Comparison of ENCODE assay signal across 13 cellular contexts in the genomic region with DNA sequence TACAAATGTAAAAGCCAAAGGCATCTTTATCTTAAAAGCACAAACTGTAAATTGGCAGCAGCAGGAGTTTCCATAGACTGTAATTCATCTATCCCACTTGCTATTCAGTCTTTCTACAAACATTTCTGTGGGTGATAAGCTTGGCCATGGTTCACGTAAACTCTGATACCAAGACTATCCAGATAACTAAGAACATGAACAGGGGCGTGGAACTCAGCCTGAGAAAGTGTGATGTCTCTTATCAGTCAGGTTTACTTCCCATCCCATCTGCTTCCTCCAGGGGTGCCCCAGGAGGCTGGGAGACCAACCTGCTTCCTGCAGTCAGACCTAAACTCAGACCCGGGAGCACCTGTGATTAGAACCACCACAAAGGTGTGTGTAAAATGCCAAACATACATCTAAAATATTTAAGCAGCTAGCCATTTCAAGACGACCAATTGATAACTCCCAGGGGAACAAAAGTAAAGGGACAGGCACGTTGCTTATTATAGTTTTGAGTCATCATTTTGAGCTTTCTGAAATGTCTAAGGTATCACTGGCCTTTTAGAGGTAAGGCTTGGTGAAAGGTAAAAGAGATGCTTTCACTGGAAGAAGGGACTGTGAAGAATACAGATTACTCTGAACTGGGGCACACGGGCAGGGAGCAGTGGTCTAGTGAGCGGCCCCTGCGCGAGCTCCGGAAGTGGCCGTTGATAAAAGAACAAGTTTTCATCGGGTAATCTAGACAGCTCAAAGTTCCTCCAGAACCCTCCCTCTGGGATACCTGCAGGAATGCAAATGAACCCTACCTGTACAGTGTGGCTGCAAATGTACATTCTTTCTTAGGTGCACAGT. TPM values are rescaled to one million over a fixed set of nuclear protein-coding genes. Genes with fewer than 3 reads are reported as not detected.
DNase-seq lines count a peak whose midpoint lies in the region; ATAC-seq, FAIRE-seq and TF ChIP-seq lines count a peak whose summit lies in the region.
"Had no signal": no experiment of that assay in that cellular context is flagged by ENCODE, and none has a peak within 500 bp of the region (broad histone marks: within the 10 kb centered on the region; RNA-seq: fewer than 3 reads in every experiment).

No MANE protein-coding gene starts in this region.

- 94% methylated on average over 12 of the region's 12 CpGs for WGBS in HepG2 (ENCODE audit: low lambda C conversion rate)

- TF ChIP-seq CTCF in HepG2 (CRISPR knock-in tag; IDR thresholded peaks at IDR 0.05) = no peak

- no peaks in the 10 kb centered on the region for H3K79me2 ChIP-seq in HepG2 (ENCODE audit: insufficient read depth, low read length)

- H3K4me1 Mint-ChIP-seq in stimulated activated memory B cell treated with anti-CD40 and anti-IgM and Interleukin-4, amounts not matched to agents 10 μg/mL and 1 μg/mL and 100 μg/mL, for 72 hours = peaks cover 23% of the 10 kb centered on the region

- H3K27ac ChIP-seq in HepG2 (ENCODE audit: extremely low read length, insufficient read depth, low read length) = no peak overlapping the region

- no peaks in the 10 kb centered on the region for H3K27me3 ChIP-seq in HepG2 (ENCODE audit: control insufficient read depth in 1 of 2, insufficient read depth in 2 of 2, low read length in 2 of 2)

- no peak for TF ChIP-seq RAD21 in HepG2 (CRISPR knock-in tag; IDR thresholded peaks at IDR 0.05)

- no peak overlapping the region for H2AFZ ChIP-seq in HepG2 (ENCODE audit: low read length)

- H3K9me3 Mint-ChIP-seq in stimulated activated memory B cell treated with anti-CD40 and anti-IgM and Interleukin-4, amounts not matched to agents 10 μg/mL and 1 μg/mL and 100 μg/mL, for 72 hours = no peaks in the 10 kb centered on the region
- H3K9me3 Mint-ChIP-seq: activated T-cell treated with anti-CD3 and anti-CD28 coated beads, Interleukin-2, amount 50 U/mL, for 72 hours; natural killer cell treated with Interleukin-12 subunit alpha and Interleukin-12 subunit beta and Interleukin-15 and Interleukin-18, amount 100 ng/mL, for 72 hours had no signal

- no peak overlapping the region for H3K4me3 Mint-ChIP-seq in stimulated activated memory B cell treated with anti-CD40 and anti-IgM and Interleukin-4, amounts not matched to agents 10 μg/mL and 1 μg/mL and 100 μg/mL, for 72 hours
- H3K4me3 Mint-ChIP-seq: activated T-cell treated with anti-CD3 and anti-CD28 coated beads, Interleukin-2, amount 50 U/mL, for 72 hours; natural killer cell treated with Interleukin-12 subunit alpha and Interleukin-12 subunit beta and Interleukin-15 and Interleukin-18, amount 100 ng/mL, for 72 hours had no signal

- CTCF ChIA-PET in HepG2 (lab: Yijun Ruan, JAX; ENCODE audit: low intra/inter-chr PET ratio, low total read pairs) = no interaction called here

- in situ Hi-C loops in HepG2 (cut with HindIII; ENCODE audit: extremely low pct_ligation_motif_present, low pct_unique_long_range_greater_than_20kb) = no loop called here

- no peaks in the 10 kb centered on the region for H4K20me1 ChIP-seq in HepG2 (ENCODE audit: insufficient read depth, low read length)

- TF ChIP-seq EP300 in HepG2 (IDR thresholded peaks at IDR 0.05; ENCODE audit: low read depth in 2 of 2, low read length in 2 of 2) = no peak
- TF ChIP-seq EP300 in HepG2 (CRISPR knock-in tag; IDR thresholded peaks at IDR 0.05; ENCODE audit: borderline replicate concordance) = no peak

- no peaks in the 10 kb centered on the region for H3K4me1 ChIP-seq in HepG2 (ENCODE audit: insufficient read depth, low read length)

- no peak for FAIRE-seq in HepG2 (lab: Jason Lieb, UNC)
- FAIRE-seq: bronchial epithelial cell had no signal

- H3K36me3 Mint-ChIP-seq in stimulated activated memory B cell treated with anti-CD40 and anti-IgM and Interleukin-4, amounts not matched to agents 10 μg/mL and 1 μg/mL and 100 μg/mL, for 72 hours = peaks cover 32% of the 10 kb centered on the region

- H3K9ac ChIP-seq in HepG2 (ENCODE audit: insufficient read depth, low read depth, low read length) = no peak overlapping the region

- no peaks in the 10 kb centered on the region for H3K9me3 ChIP-seq in HepG2 (ENCODE audit: low read length)

- H3K4me3 ChIP-seq in HepG2 (replicated peaks in 1 of 3; ENCODE audit: insufficient read depth in 1 of 3, low read depth in 2 of 3, low read length in 3 of 3) = no peak overlapping the region

- H3K27ac Mint-ChIP-seq in stimulated activated memory B cell treated with anti-CD40 and anti-IgM and Interleukin-4, amounts not matched to agents 10 μg/mL and 1 μg/mL and 100 μg/mL, for 72 hours = peak overlapping the region; percentile 32
- H3K27ac Mint-ChIP-seq: activated T-cell treated with anti-CD3 and anti-CD28 coated beads, Interleukin-2, amount 50 U/mL, for 72 hours; natural killer cell treated with Interleukin-12 subunit alpha and Interleukin-12 subunit beta and Interleukin-15 and Interleukin-18, amount 100 ng/mL, for 72 hours had no signal

- POLR2A ChIA-PET in HepG2 (lab: Yijun Ruan, JAX) = no interaction called here

- no peaks in the 10 kb centered on the region for H3K36me3 ChIP-seq in HepG2 (replicated peaks in 1 of 2; ENCODE audit: control insufficient read depth in 1 of 2, insufficient read depth in 2 of 2, low read length in 2 of 2)

- no peaks in the 10 kb centered on the region for H3K27me3 Mint-ChIP-seq in stimulated activated memory B cell treated with anti-CD40 and anti-IgM and Interleukin-4, amounts not matched to agents 10 μg/mL and 1 μg/mL and 100 μg/mL, for 72 hours
- H3K27me3 Mint-ChIP-seq: natural killer cell treated with Interleukin-12 subunit alpha and Interleukin-12 subunit beta and Interleukin-15 and Interleukin-18, amount 100 ng/mL, for 72 hours had no signal

- no peak for TF ChIP-seq POLR2A in HepG2 (IDR thresholded peaks at IDR 0.05; ENCODE audit: insufficient read depth in 1 of 2, low read depth in 2 of 2, low read length in 2 of 2)

- BruUV-seq in HepG2 (replicated peaks; lab: Mats Ljungman, UMichigan) = no TSS peak

- intact Hi-C loops in HepG2 (cut with micrococcal nuclease; ENCODE audit: unreplicated experiment) = no loop called here

- H3K4me2 ChIP-seq in HepG2 (ENCODE audit: low read depth, low read length) = no peak overlapping the region

- DNase-seq in HepG2 (ENCODE audit: low spot score) = no peak
- DNase-seq in activated CD4-positive, alpha-beta T cell treated with anti-CD3 and anti-CD28 coated beads for 1 hour = no peak
- DNase-seq in GM03348 (ENCODE audit: low spot score) = no peak
- DNase-seq: activated T-cell treated with anti-CD3 and anti-CD28 coated beads, Interleukin-2, amount 50 U/mL, for 72 hours; DMS 273 treated with DMSO at 0.1 percent for 48 hours; islet precursor cell; NCI-H345 had no signal

- ATAC-seq in GM18909 (IDR thresholded peaks at IDR 0.05; ENCODE audit: poor library complexity, unreplicated experiment) = peak; percentile 66
- ATAC-seq in HG02623 (IDR thresholded peaks at IDR 0.05; ENCODE audit: unreplicated experiment) = peak; percentile 59
- peak; percentile 55 for ATAC-seq in HG03457 (IDR thresholded peaks at IDR 0.05; ENCODE audit: unreplicated experiment)
- peak; percentile 69 for ATAC-seq in stimulated activated memory B cell treated with anti-CD40 and anti-IgM and Interleukin-4, amounts not matched to agents 10 μg/mL and 1 μg/mL and 100 μg/mL, for 72 hours
- no peak for ATAC-seq in HepG2
- ATAC-seq: activated T-cell treated with anti-CD3 and anti-CD28 coated beads, Interleukin-2, amount 50 U/mL, for 72 hours had no signal

RNA-seq across cellular contexts. Expression of gene RSU1, which starts 51.5 kb away (rescaled TPM):
- total RNA-seq in HepG2 (2016; rRNA removed; fragmentation: Illumina TruSeq; extraction: Trizol) = 35.1 and 49.7 TPM in 2 replicates
- total RNA-seq in HepG2 (2016; cell fraction: cytosol; rRNA removed; fragmentation: Illumina TruSeq; extraction: Trizol; ENCODE audit: low read depth) = 15.6 and 15.7 TPM in 2 replicates
- total RNA-seq in HepG2 (2016; cell fraction: insoluble cytoplasmic fraction; rRNA removed; fragmentation: Illumina TruSeq; extraction: Trizol) = 35.5 and 50.0 TPM in 2 replicates
- 17.5 and 18.7 TPM in 2 replicates for total RNA-seq in HepG2 (2016; cell fraction: membrane; rRNA removed; fragmentation: Illumina TruSeq; extraction: Trizol)
- total RNA-seq in HepG2 (2016; cell fraction: nucleus; rRNA removed; fragmentation: Illumina TruSeq; extraction: Trizol) = 20.4 and 20.9 TPM in 2 replicates
- polyA plus RNA-seq in HepG2 (2011; rRNA removed) = 29.1 and 32.3 TPM in 2 replicates
- polyA plus RNA-seq in HepG2 (2011; cell fraction: cytosol; rRNA removed) = 25.6 and 34.1 TPM in 2 replicates
- 8.2 and 11.1 TPM in 2 replicates for polyA plus RNA-seq in HepG2 (2011; cell fraction: nucleus; rRNA removed)
- polyA plus RNA-seq in HepG2 (2012) = 14.7 and 19.0 TPM in 2 replicates
- polyA plus RNA-seq in HepG2 (2016; cell fraction: cytosol; fragmentation: Illumina TruSeq; extraction: Trizol; ENCODE audit: low read depth) = 13.0 and 14.4 TPM in 2 replicates
- polyA plus RNA-seq in HepG2 (2016; cell fraction: insoluble cytoplasmic fraction; fragmentation: Illumina TruSeq; extraction: Trizol; ENCODE audit: low read depth) = 77.0 and 78.1 TPM in 2 replicates
- polyA plus RNA-seq in HepG2 (2016; cell fraction: membrane; fragmentation: Illumina TruSeq; extraction: Trizol; ENCODE audit: low read depth) = 16.3 and 17.1 TPM in 2 replicates
- 27.2 and 28.1 TPM in 2 replicates for polyA plus RNA-seq in HepG2 (2016; cell fraction: nucleus; fragmentation: Illumina TruSeq; extraction: Trizol; ENCODE audit: insufficient read depth, low read depth)
- 18.3 and 23.1 TPM in 2 replicates for polyA minus RNA-seq in HepG2 (2011; rRNA and poly(A)+ RNA removed; ENCODE audit: low replicate concordance)
- 18.7 and 20.7 TPM in 2 replicates for polyA minus RNA-seq in HepG2 (2011; cell fraction: cytosol; rRNA and poly(A)+ RNA removed)
- polyA minus RNA-seq in HepG2 (2011; cell fraction: nucleus; rRNA and poly(A)+ RNA removed) = 10.7 and 20.3 TPM in 2 replicates
